In the genomic region with DNA sequence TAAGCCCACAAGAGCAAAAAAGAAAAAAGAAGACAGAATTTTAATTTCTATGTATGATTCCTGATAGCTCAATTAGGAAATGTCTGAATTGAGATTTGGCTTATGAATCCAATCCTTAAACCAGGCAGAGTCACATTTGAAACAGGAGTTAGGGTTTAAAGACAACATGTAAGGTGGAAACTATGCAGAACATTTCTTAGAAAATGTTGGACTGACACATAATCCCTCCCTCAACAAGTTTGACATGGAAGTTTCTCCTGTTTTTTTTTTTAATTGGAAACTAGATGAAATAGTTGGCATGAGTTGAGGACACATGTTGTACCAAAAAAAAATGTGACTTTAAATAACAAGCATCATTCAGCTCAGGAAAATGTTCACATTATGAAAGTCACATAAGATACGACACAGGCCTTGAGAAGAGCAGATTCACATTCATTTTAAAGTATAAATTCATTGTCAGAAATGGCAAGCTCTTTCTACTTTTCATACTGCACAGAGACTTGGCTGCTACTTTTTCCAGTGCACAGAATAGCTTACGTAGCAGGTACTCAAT, we compare ENCODE assay signal across 21 cellular contexts.
"Had no signal": no experiment of that assay in that cellular context is flagged by ENCODE, and none has a peak within 500 bp of the region (broad histone marks: within the 10 kb centered on the region; RNA-seq: fewer than 3 reads in every experiment).

No MANE protein-coding gene starts in this region.

- H3K9me3 ChIP-seq: testis, upper lobe of right lung had no signal

- ATAC-seq: activated CD8-positive, alpha-beta memory T cell treated with anti-CD3 and anti-CD28 coated beads, Interleukin-2, amount 10 ng/mL, durations not matched to agents 7 days and 5 days; activated T-helper 17 cell treated with anti-CD3 and anti-CD28 coated beads, Interleukin-2, amount 50 U/mL, for 72 hours; stimulated activated naive CD8-positive, alpha-beta T cell treated with anti-CD3 and anti-CD28 coated beads, Interleukin-15, amount 100 ng/mL, for 72 hours; upper lobe of right lung had no signal

- DNase-seq: activated CD4-positive, alpha-beta memory T cell treated with anti-CD3 and anti-CD28 coated beads, Interleukin-2, amount 10 ng/mL, durations not matched to agents 7 days and 5 days; activated CD4-positive, alpha-beta T cell treated with anti-CD3 and anti-CD28 coated beads for 48 hours; activated CD4-positive, CD25-positive, alpha-beta regulatory T cell; activated CD8-positive, alpha-beta memory T cell treated with anti-CD3 and anti-CD28 coated beads, Interleukin-2, amount 10 ng/mL, durations not matched to agents 7 days and 5 days; activated naive CD4-positive, alpha-beta T cell; activated naive CD8-positive, alpha-beta T cell treated with anti-CD3 and anti-CD28 coated beads for 36 hours; amygdala; brain microvascular endothelial cell; cortex of kidney; effector CD4-positive, alpha-beta T cell; nephron progenitor cell; nucleus accumbens; posterior cingulate gyrus; stimulated activated CD4-positive, alpha-beta T cell treated with anti-CD3 and anti-CD28 coated beads, Interleukin-2, amount 100 ng/mL, for 48 hours; stimulated activated naive CD8-positive, alpha-beta T cell treated with anti-CD3 and anti-CD28 coated beads, Interleukin-15, amount 100 ng/mL, for 72 hours; T1000; testis; upper lobe of right lung had no signal

- H2AFZ ChIP-seq: hepatocyte had no signal

- H3K4me2 ChIP-seq: hepatocyte had no signal

- H3K36me3 ChIP-seq: brain microvascular endothelial cell, upper lobe of right lung had no signal

- H3K27me3 ChIP-seq: brain microvascular endothelial cell, hepatocyte, testis, upper lobe of right lung had no signal

- H3K4me1 ChIP-seq: testis had no signal

- H3K79me2 ChIP-seq: hepatocyte had no signal

- H3K4me3 ChIP-seq: hepatocyte, skin epidermis, testis, upper lobe of right lung had no signal

- H3K27ac ChIP-seq: brain microvascular endothelial cell, hepatocyte, skin epidermis, testis, upper lobe of right lung had no signal
